In the genomic region with DNA sequence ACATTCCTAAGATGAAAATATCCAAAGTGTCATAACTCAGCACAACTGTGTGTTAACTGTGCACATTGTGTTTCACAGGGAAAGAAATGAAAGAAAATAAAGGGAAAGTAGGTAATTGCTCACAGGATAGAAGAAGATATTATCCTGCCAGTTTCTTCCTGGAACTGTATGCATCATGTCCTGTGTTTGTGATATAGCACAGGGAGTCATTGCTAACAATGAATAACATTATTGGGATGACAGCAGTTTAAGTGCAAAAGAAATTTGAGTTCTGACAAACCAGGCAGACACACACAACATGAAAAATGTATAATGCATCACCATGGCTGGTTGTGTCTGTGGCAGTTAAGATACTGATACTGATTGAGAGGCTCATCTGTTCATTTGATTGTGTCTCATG, we compare ENCODE assay signal across 27 cellular contexts.
"Had no signal": no experiment of that assay in that cellular context is flagged by ENCODE, and none has a peak within 500 bp of the region (broad histone marks: within the 10 kb centered on the region; RNA-seq: fewer than 3 reads in every experiment).

No MANE protein-coding gene starts in this region.

- H3K4me1 Mint-ChIP-seq: activated CD4-positive, alpha-beta T cell treated with anti-CD3 and anti-CD28 coated beads for 36 hours; central memory CD8-positive, alpha-beta T cell; immature natural killer cell; natural killer cell; stimulated activated naive CD8-positive, alpha-beta T cell treated with anti-CD3 and anti-CD28 coated beads, Interleukin-15, amount 100 ng/mL, for 72 hours had no signal

- H3K27me3 ChIP-seq: colonic mucosa, ovary, right atrium auricular region, tibial artery had no signal

- FAIRE-seq: astrocyte had no signal

- H3K27ac ChIP-seq: colonic mucosa, epithelial cell of prostate, left ventricle myocardium inferior, ovary, prostate gland, right atrium auricular region, tibial artery had no signal

- ATAC-seq: activated CD4-positive, alpha-beta T cell treated with anti-CD3 and anti-CD28 coated beads for 36 hours; natural killer cell; stimulated activated naive CD8-positive, alpha-beta T cell treated with anti-CD3 and anti-CD28 coated beads, Interleukin-15, amount 100 ng/mL, for 72 hours had no signal

- H3K9me3 ChIP-seq: colonic mucosa, left ventricle myocardium inferior, ovary, prostate gland, right atrium auricular region, tibial artery had no signal

- H3K4me3 ChIP-seq: colonic mucosa, left ventricle myocardium inferior, ovary, prostate gland, right atrium auricular region, tibial artery had no signal

- H3K36me3 Mint-ChIP-seq: activated naive CD8-positive, alpha-beta T cell; immature natural killer cell; natural killer cell had no signal

- H3K36me3 ChIP-seq: colonic mucosa, left ventricle myocardium inferior, ovary, prostate gland, right atrium auricular region, tibial artery had no signal

- DNase-seq: activated B cell treated with CpG ODN at 0.5 μM for 24 hours; activated CD4-positive, alpha-beta T cell treated with anti-CD3 and anti-CD28 coated beads for 36 hours; activated CD4-positive, alpha-beta T cell treated with anti-CD3 and anti-CD28 coated beads, Interleukin-2, amount 50 U/mL, for 4 hours; activated CD8-positive, alpha-beta memory T cell treated with anti-CD3 and anti-CD28 coated beads for 24 hours; activated CD8-positive, alpha-beta memory T cell treated with anti-CD3 and anti-CD28 coated beads, Interleukin-2, amount 50 U/mL, for 4 hours; activated naive CD4-positive, alpha-beta T cell; activated T-cell treated with anti-CD3 and anti-CD28 coated beads, Interleukin-2, amount 50 U/mL, for 24 hours; colonic mucosa; foreskin melanocyte; immature natural killer cell; kidney glomerular epithelial cell; left ventricle myocardium inferior; mammary epithelial cell; midbrain; natural killer cell; ovary; stimulated activated CD4-positive, alpha-beta T cell treated with anti-CD3 and anti-CD28 coated beads, Interleukin-12 subunit alpha, Interleukin-12 subunit beta, amount 100 ng/mL, for 4 hours; stimulated activated CD4-positive, alpha-beta T cell treated with anti-CD3 and anti-CD28 coated beads, Interleukin-4, amount 100 ng/mL, for 4 hours; stimulated activated naive CD8-positive, alpha-beta T cell treated with anti-CD3 and anti-CD28 coated beads, Interleukin-15, amount 100 ng/mL, for 72 hours; T1000; tibial artery had no signal

- H3K27me3 Mint-ChIP-seq: activated B cell treated with CpG ODN at 0.5 μM for 24 hours; activated CD4-positive, alpha-beta T cell treated with anti-CD3 and anti-CD28 coated beads for 36 hours; activated naive CD8-positive, alpha-beta T cell; activated T-cell treated with anti-CD3 and anti-CD28 coated beads, Interleukin-2, amount 50 U/mL, for 24 hours; central memory CD8-positive, alpha-beta T cell; stimulated activated naive CD8-positive, alpha-beta T cell treated with anti-CD3 and anti-CD28 coated beads, Interleukin-15, amount 100 ng/mL, for 72 hours had no signal

- H3K4me3 Mint-ChIP-seq: activated B cell treated with CpG ODN at 0.5 μM for 24 hours; activated CD4-positive, alpha-beta T cell treated with anti-CD3 and anti-CD28 coated beads for 36 hours; activated naive CD8-positive, alpha-beta T cell; activated T-cell treated with anti-CD3 and anti-CD28 coated beads, Interleukin-2, amount 50 U/mL, for 24 hours; central memory CD8-positive, alpha-beta T cell; immature natural killer cell; natural killer cell; stimulated activated naive CD8-positive, alpha-beta T cell treated with anti-CD3 and anti-CD28 coated beads, Interleukin-15, amount 100 ng/mL, for 72 hours had no signal

- H3K4me1 ChIP-seq: colonic mucosa, left ventricle myocardium inferior, prostate gland, right atrium auricular region, tibial artery had no signal
